In genomic region chr3:5252111-5252510, GRCh38 we compare ENCODE assay signal across 29 cellular contexts.
"Had no signal": no experiment of that assay in that cellular context is flagged by ENCODE, and none has a peak within 500 bp of the region (broad histone marks: within the 10 kb centered on the region; RNA-seq: fewer than 3 reads in every experiment).

No MANE protein-coding gene starts in this region.

- H3K4me1 Mint-ChIP-seq: natural killer cell; stimulated activated effector memory CD8-positive, alpha-beta T cell treated with anti-CD3 and anti-CD28 coated beads, Interleukin-12 subunit alpha, Interleukin-12 subunit beta, amount 100 ng/mL, for 72 hours had no signal

- ATAC-seq: natural killer cell; psoas muscle; right cardiac atrium; right lobe of liver; stimulated activated effector memory CD8-positive, alpha-beta T cell treated with anti-CD3 and anti-CD28 coated beads, Interleukin-12 subunit alpha, Interleukin-12 subunit beta, amount 100 ng/mL, for 72 hours; stimulated activated naive B cell treated with anti-CD40 and anti-IgM and Interleukin-4, amounts not matched to agents 10 μg/mL and 1 μg/mL and 100 μg/mL, for 72 hours had no signal

- H3K4me3 ChIP-seq: neural progenitor cell, ovary, psoas muscle, right lobe of liver, sigmoid colon, thoracic aorta, thyroid gland, tibial nerve, upper lobe of left lung, vagina had no signal

- H2AFZ ChIP-seq: neural progenitor cell, parathyroid adenoma had no signal

- H3K4me2 ChIP-seq: neural progenitor cell had no signal

- H3K9me3 Mint-ChIP-seq: natural killer cell; nephron; neural progenitor cell; stimulated activated effector memory CD8-positive, alpha-beta T cell treated with anti-CD3 and anti-CD28 coated beads, Interleukin-12 subunit alpha, Interleukin-12 subunit beta, amount 100 ng/mL, for 72 hours; stimulated activated naive B cell treated with anti-CD40 and anti-IgM and Interleukin-4, amounts not matched to agents 10 μg/mL and 1 μg/mL and 100 μg/mL, for 72 hours; stimulated activated naive CD8-positive, alpha-beta T cell treated with anti-CD3 and anti-CD28 coated beads, Interleukin-15, Interleukin-2, amounts not matched to agents 100 ng/mL and 50 ng/mL, for 24 hours had no signal

- H3K36me3 Mint-ChIP-seq: natural killer cell; neural progenitor cell; stimulated activated effector memory CD8-positive, alpha-beta T cell treated with anti-CD3 and anti-CD28 coated beads, Interleukin-12 subunit alpha, Interleukin-12 subunit beta, amount 100 ng/mL, for 72 hours had no signal

- FAIRE-seq: small intestine, urothelium cell line had no signal

- H3K27me3 ChIP-seq: neural progenitor cell, ovary, right lobe of liver, sigmoid colon, stomach, thyroid gland, tibial nerve, upper lobe of left lung, vagina had no signal

- DNase-seq: natural killer cell; occipital lobe; ovary; posterior cingulate gyrus; psoas muscle; right cardiac atrium; right lobe of liver; sigmoid colon; small intestine; stimulated activated CD4-positive, alpha-beta T cell treated with anti-CD3 and anti-CD28 coated beads, Interleukin-15, amount 100 ng/mL, for 24 hours; stimulated activated CD4-positive, alpha-beta T cell treated with anti-CD3 and anti-CD28 coated beads, Interleukin-2, amount 100 ng/mL, for 24 hours; stimulated activated CD4-positive, alpha-beta T cell treated with anti-CD3 and anti-CD28 coated beads, Interleukin-2, amount 100 ng/mL, for 48 hours; stimulated activated CD4-positive, alpha-beta T cell treated with anti-CD3 and anti-CD28 coated beads, Interleukin-4, amount 100 ng/mL, for 24 hours; stimulated activated naive B cell treated with anti-CD40 and anti-IgM and Interleukin-4, amounts not matched to agents 10 μg/mL and 1 μg/mL and 100 μg/mL, for 72 hours; stimulated activated naive CD4-positive, alpha-beta T cell treated with Interleukin-2 at 50 U/mL for 16 hours; stomach; thyroid gland; trophoblast cell; upper lobe of left lung had no signal

- H3K27me3 Mint-ChIP-seq: stimulated activated naive B cell treated with anti-CD40 and anti-IgM and Interleukin-4, amounts not matched to agents 10 μg/mL and 1 μg/mL and 100 μg/mL, for 72 hours; stimulated activated naive CD8-positive, alpha-beta T cell treated with anti-CD3 and anti-CD28 coated beads, Interleukin-15, Interleukin-2, amounts not matched to agents 100 ng/mL and 50 ng/mL, for 24 hours had no signal

- H3K27ac Mint-ChIP-seq: natural killer cell; nephron; neural progenitor cell; progenitor cell of endocrine pancreas; stimulated activated effector memory CD8-positive, alpha-beta T cell treated with anti-CD3 and anti-CD28 coated beads, Interleukin-12 subunit alpha, Interleukin-12 subunit beta, amount 100 ng/mL, for 72 hours; stimulated activated naive B cell treated with anti-CD40 and anti-IgM and Interleukin-4, amounts not matched to agents 10 μg/mL and 1 μg/mL and 100 μg/mL, for 72 hours; stimulated activated naive CD8-positive, alpha-beta T cell treated with anti-CD3 and anti-CD28 coated beads, Interleukin-15, Interleukin-2, amounts not matched to agents 100 ng/mL and 50 ng/mL, for 24 hours had no signal

- H3K9ac ChIP-seq: neural progenitor cell, parathyroid adenoma had no signal

- H3K36me3 ChIP-seq: neural progenitor cell, ovary, right lobe of liver, sigmoid colon, stomach, thoracic aorta, thyroid gland, tibial nerve, upper lobe of left lung, vagina had no signal

- H3K4me3 Mint-ChIP-seq: natural killer cell; nephron; neural progenitor cell; stimulated activated effector memory CD8-positive, alpha-beta T cell treated with anti-CD3 and anti-CD28 coated beads, Interleukin-12 subunit alpha, Interleukin-12 subunit beta, amount 100 ng/mL, for 72 hours; stimulated activated naive B cell treated with anti-CD40 and anti-IgM and Interleukin-4, amounts not matched to agents 10 μg/mL and 1 μg/mL and 100 μg/mL, for 72 hours; stimulated activated naive CD8-positive, alpha-beta T cell treated with anti-CD3 and anti-CD28 coated beads, Interleukin-15, Interleukin-2, amounts not matched to agents 100 ng/mL and 50 ng/mL, for 24 hours had no signal

- H3K79me2 ChIP-seq: parathyroid adenoma had no signal

- H3K27ac ChIP-seq: neural progenitor cell, ovary, parathyroid adenoma, psoas muscle, right lobe of liver, sigmoid colon, thoracic aorta, thyroid gland, tibial nerve, upper lobe of left lung, vagina had no signal

- H3K9me3 ChIP-seq: ovary, psoas muscle, right lobe of liver, sigmoid colon, stomach, thoracic aorta, thyroid gland, tibial nerve, upper lobe of left lung, vagina had no signal

- H3K4me1 ChIP-seq: neural progenitor cell, parathyroid adenoma, psoas muscle, sigmoid colon, tibial nerve, upper lobe of left lung, vagina had no signal
